1 cellular context compared by ENCODE assay signal in the genomic region with DNA sequence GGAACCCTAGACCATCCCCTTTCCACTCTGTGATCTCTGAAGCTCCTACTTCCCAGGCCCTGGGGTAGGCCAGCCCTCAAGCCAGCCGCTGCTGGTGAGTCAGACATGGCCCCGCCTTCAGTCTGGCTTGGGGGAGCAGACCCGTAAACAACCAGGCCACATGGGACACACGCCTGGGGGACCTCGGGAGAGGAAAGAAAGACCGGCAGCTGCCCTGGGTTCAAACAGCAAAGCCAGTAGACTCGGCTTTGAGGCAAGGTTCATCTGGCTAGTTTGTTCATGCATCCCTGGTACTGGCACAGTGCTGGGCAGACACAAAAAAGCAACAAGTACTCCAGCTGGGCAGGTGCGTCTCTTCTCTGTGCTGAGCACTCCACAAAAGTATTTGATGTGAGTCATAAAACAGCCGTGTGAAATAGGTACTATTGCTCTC.
TF ChIP-seq lines count a peak whose summit lies in the region.

No MANE protein-coding gene starts in this region.

TF ChIP-seq in HepG2, 621 proteins besides CTCF, POLR2A, EP300 and RAD21 (continued from another document):
- peak; percentile 62 for TF ChIP-seq FOSL2 (CRISPR knock-in tag; IDR thresholded peaks at IDR 0.05)
- TF ChIP-seq, protein P1, sequence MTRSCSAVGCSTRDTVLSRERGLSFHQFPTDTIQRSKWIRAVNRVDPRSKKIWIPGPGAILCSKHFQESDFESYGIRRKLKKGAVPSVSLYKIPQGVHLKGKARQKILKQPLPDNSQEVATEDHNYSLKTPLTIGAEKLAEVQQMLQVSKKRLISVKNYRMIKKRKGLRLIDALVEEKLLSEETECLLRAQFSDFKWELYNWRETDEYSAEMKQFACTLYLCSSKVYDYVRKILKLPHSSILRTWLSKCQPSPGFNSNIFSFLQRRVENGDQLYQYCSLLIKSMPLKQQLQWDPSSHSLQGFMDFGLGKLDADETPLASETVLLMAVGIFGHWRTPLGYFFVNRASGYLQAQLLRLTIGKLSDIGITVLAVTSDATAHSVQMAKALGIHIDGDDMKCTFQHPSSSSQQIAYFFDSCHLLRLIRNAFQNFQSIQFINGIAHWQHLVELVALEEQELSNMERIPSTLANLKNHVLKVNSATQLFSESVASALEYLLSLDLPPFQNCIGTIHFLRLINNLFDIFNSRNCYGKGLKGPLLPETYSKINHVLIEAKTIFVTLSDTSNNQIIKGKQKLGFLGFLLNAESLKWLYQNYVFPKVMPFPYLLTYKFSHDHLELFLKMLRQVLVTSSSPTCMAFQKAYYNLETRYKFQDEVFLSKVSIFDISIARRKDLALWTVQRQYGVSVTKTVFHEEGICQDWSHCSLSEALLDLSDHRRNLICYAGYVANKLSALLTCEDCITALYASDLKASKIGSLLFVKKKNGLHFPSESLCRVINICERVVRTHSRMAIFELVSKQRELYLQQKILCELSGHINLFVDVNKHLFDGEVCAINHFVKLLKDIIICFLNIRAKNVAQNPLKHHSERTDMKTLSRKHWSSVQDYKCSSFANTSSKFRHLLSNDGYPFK (CRISPR knock-in tag; IDR thresholded peaks at IDR 0.05; ENCODE audit: borderline replicate concordance), result no peak
- TF ChIP-seq, protein P2, sequence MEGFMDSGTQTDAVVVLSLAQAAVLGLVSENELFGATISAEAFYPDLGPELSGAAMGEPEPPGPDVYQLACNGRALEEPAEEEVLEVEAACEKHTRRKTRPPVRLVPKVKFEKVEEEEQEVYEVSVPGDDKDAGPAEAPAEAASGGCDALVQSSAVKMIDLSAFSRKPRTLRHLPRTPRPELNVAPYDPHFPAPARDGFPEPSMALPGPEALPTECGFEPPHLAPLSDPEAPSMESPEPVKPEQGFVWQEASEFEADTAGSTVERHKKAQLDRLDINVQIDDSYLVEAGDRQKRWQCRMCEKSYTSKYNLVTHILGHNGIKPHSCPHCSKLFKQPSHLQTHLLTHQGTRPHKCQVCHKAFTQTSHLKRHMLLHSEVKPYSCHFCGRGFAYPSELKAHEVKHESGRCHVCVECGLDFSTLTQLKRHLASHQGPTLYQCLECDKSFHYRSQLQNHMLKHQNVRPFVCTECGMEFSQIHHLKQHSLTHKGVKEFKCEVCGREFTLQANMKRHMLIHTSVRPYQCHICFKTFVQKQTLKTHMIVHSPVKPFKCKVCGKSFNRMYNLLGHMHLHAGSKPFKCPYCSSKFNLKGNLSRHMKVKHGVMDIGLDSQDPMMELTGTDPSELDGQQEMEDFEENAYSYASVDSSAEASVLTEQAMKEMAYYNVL (CRISPR knock-in tag; IDR thresholded peaks at IDR 0.05; ENCODE audit: borderline replicate concordance), result no peak
